In genomic region chr22:23190526-23190925, GRCh38 we compare ENCODE assay signal across 31 cellular contexts. TPM values are rescaled to one million over a fixed set of nuclear protein-coding genes. Genes with fewer than 3 reads are reported as not detected.
DNase-seq lines count a peak whose midpoint lies in the region; ATAC-seq and TF ChIP-seq lines count a peak whose summit lies in the region.
"Had no signal": no experiment of that assay in that cellular context is flagged by ENCODE, and none has a peak within 500 bp of the region (broad histone marks: within the 10 kb centered on the region; RNA-seq: fewer than 3 reads in every experiment).

No MANE protein-coding gene starts in this region.

- H2AFZ ChIP-seq in neuronal stem cell (ENCODE audit: low read length): no peak overlapping the region
- H2AFZ ChIP-seq: GM23248, PC-9 had no signal

- no peak overlapping the region for H2BK12ac ChIP-seq in neuronal stem cell (ENCODE audit: low read length)

- peaks cover 8% of the 10 kb centered on the region for H3K79me1 ChIP-seq in neuronal stem cell (ENCODE audit: low read depth, low read length)

- intact Hi-C loops in left cardiac atrium (cut with DNase I): no loop called here

- DNase-seq in H7 (peak; percentile 4), WERI-Rb-1 (no peak), left cardiac atrium (no peak), neuronal stem cell (ENCODE audit: low spot score) (no peak), GM19238 (ENCODE audit: insufficient read length, low spot score) (no peak), NCI-H1694 treated with DMSO at 0.1 percent for 48 hours (lab: John Stamatoyannopoulos, UW) (no peak), kidney tubule cell (ENCODE audit: low spot score) (no peak)
- DNase-seq: AML-193; CD8-positive, alpha-beta memory T cell; DMS 273 treated with DMSO at 0.1 percent for 48 hours; DMS79; EL; GDM1; GM23248; HFFc6; KBM-7; MG63; NCI-H1105 treated with DMSO at 0.1 percent for 48 hours; NCI-H146; NCI-H2029; NCI-H446 treated with DMSO at 0.1 percent for 48 hours; NCI-H526 treated with DMSO at 0.1 percent for 48 hours; PC-9; SK-N-SH; SW 1271 had no signal

- peaks cover 0 to 4% of the 10 kb centered on the region in 2 donors for H3K4me1 ChIP-seq in neuronal stem cell (ENCODE audit: control insufficient read depth in 2 of 2, insufficient read depth in 1 of 2, low read depth in 1 of 2, low read length in 2 of 2)
- H3K4me1 ChIP-seq: HAP-1 had no signal

- no peak overlapping the region for H3K9ac ChIP-seq in neuronal stem cell (ENCODE audit: low read depth, low read length, poor library complexity)
- H3K9ac ChIP-seq: GM23248, SK-N-SH had no signal

- H2AK5ac ChIP-seq in neuronal stem cell (ENCODE audit: low read depth, low read length): no peak overlapping the region

- TF ChIP-seq CTCF in WERI-Rb-1 (IDR thresholded peaks at IDR 0.05; ENCODE audit: low read depth, low read length): no peak

- H3K27ac ChIP-seq in WERI-Rb-1 (peak overlapping the region; percentile 83), neuronal stem cell (replicated peaks; ENCODE audit: low read length) (no peak overlapping the region)
- H3K27ac ChIP-seq: A549, C4-2B, GM23248, PC-9 had no signal

- H3K4me3 ChIP-seq in H7 (ENCODE audit: insufficient read depth, low read depth, low read length) (no peak overlapping the region), WERI-Rb-1 (ENCODE audit: low read depth, low read length) (no peak overlapping the region), neuronal stem cell (ENCODE audit: low read length in 2 of 2) (no peak overlapping the region)
- H3K4me3 ChIP-seq: A549, GM12878, GM23248, HAP-1, MG63, PC-9 had no signal

- H3K36me3 ChIP-seq in H7 (replicated peaks; ENCODE audit: control insufficient read depth, insufficient read depth, low read length) (no peaks in the 10 kb centered on the region; the same call in 1 of the 2 replicates), WERI-Rb-1 (peaks cover 54% of the 10 kb centered on the region), neuronal stem cell (replicated peaks in 1 of 2; ENCODE audit: control insufficient read depth in 2 of 2, insufficient read depth in 2 of 2, low read length in 2 of 2) (peaks cover 2 to 76% of the 10 kb centered on the region in 2 donors)
- H3K36me3 ChIP-seq: HAP-1 had no signal

- no peaks in the 10 kb centered on the region for H3K27me3 ChIP-seq in H7 (ENCODE audit: control insufficient read depth, insufficient read depth, low read length)
- H3K27me3 ChIP-seq in WERI-Rb-1 (ENCODE audit: insufficient read depth, low read depth, severe bottlenecking): no peaks in the 10 kb centered on the region
- H3K27me3 ChIP-seq in neuronal stem cell (ENCODE audit: control insufficient read depth in 3 of 3, insufficient read depth in 3 of 3, low read depth in 1 of 3, low read length in 3 of 3): no peaks in the 10 kb centered on the region
- H3K27me3 ChIP-seq: MG63 had no signal

- no peak overlapping the region for H3K18ac ChIP-seq in neuronal stem cell (ENCODE audit: low read length)

- H4K91ac ChIP-seq in neuronal stem cell (ENCODE audit: low read depth, low read length, poor library complexity): no peak overlapping the region

- H2BK15ac ChIP-seq in neuronal stem cell (ENCODE audit: low read length): no peak overlapping the region

- H3K4ac ChIP-seq in neuronal stem cell (ENCODE audit: low read length): no peak overlapping the region

- no peak overlapping the region for H3K14ac ChIP-seq in neuronal stem cell (ENCODE audit: low read length)

- H3K23ac ChIP-seq in neuronal stem cell (ENCODE audit: low read depth, low read length, poor library complexity): peak overlapping the region; percentile 53

- H3K9me3 ChIP-seq in WERI-Rb-1 (ENCODE audit: severe bottlenecking) (no peaks in the 10 kb centered on the region), neuronal stem cell (replicated peaks in 1 of 2; ENCODE audit: control insufficient read depth in 2 of 2, insufficient read depth in 1 of 2, low read depth in 1 of 2, low read length in 2 of 2) (peaks cover 4 to 5% of the 10 kb centered on the region in 2 donors)
- H3K9me3 ChIP-seq: A549, HAP-1, MG63, SK-N-SH had no signal

- no peak overlapping the region for H3K4me2 ChIP-seq in neuronal stem cell (ENCODE audit: insufficient read depth, low read length, poor library complexity, severe bottlenecking)
- H3K4me2 ChIP-seq: A549, PC-9, SK-N-SH had no signal

- H4K8ac ChIP-seq in neuronal stem cell (ENCODE audit: low read depth, low read length): no peak overlapping the region

- WGBS in neuronal stem cell (ENCODE audit: extremely low coverage in 2 of 2, insufficient read length in 2 of 2, insufficient replicate concordance in 1 of 2), 2 donors: no CpG with 5 or more reads among the region's 9 CpGs

- ATAC-seq in left cardiac atrium: peak; percentile 60 to 62
- ATAC-seq: A549, GM12878 had no signal

- H2BK120ac ChIP-seq in neuronal stem cell (ENCODE audit: low read depth, low read length): no peak overlapping the region

- no peak overlapping the region for H2BK5ac ChIP-seq in neuronal stem cell (ENCODE audit: low read length)

RNA-seq across cellular contexts. Expression of gene BCR, which starts 10.2 kb away (rescaled TPM):
- total RNA-seq in H7 (2014; rRNA removed; shearing (Covaris generic)): 84.7 and 89.1 TPM in 2 replicates
- total RNA-seq in left cardiac atrium: 10 to 100 TPM; 28.0 to 47.1 TPM
- polyA plus RNA-seq in neuronal stem cell (2013, experiment 1 of 2): 20.8 TPM
- polyA plus RNA-seq in neuronal stem cell (2013, experiment 2 of 2): 19.8 TPM

RNA-seq across cellular contexts. Expression of gene RAB36, which starts 45.2 kb away (rescaled TPM):
- 0.81 and 1.7 TPM in 2 replicates for total RNA-seq in H7 (2014; rRNA removed; shearing (Covaris generic))
- total RNA-seq in left cardiac atrium: 1 to 10 TPM; 1.0 to 1.3 TPM
- 4.5 TPM for polyA plus RNA-seq in neuronal stem cell (2013, experiment 1 of 2)
- 4.5 TPM for polyA plus RNA-seq in neuronal stem cell (2013, experiment 2 of 2)

RNA-seq across cellular contexts. Expression of gene RSPH14, which starts 48.7 kb away (rescaled TPM):
- not detected in 2 replicates for total RNA-seq in H7 (2014; rRNA removed; shearing (Covaris generic))
- not detected for total RNA-seq in left cardiac atrium
- polyA plus RNA-seq in neuronal stem cell (2013, experiment 1 of 2): 2.0 TPM
- 2.2 TPM for polyA plus RNA-seq in neuronal stem cell (2013, experiment 2 of 2)
- total RNA-seq: CD8-positive, alpha-beta memory T cell; GM23248; HFFc6; LHCN-M2; RPMI7951 had no signal
- polyA plus RNA-seq: GM23248 had no signal
